In genomic region chrX:78321809-78322208, GRCh38 we compare ENCODE assay signal across 8 cellular contexts. TPM values are rescaled to one million over a fixed set of nuclear protein-coding genes. Genes with fewer than 3 reads are reported as not detected.
A peak's percentile ranks its signal among the peaks of the same experiment; 100 is the strongest.
DNase-seq lines count a peak whose midpoint lies in the region; ATAC-seq and TF ChIP-seq lines count a peak whose summit lies in the region.

No MANE protein-coding gene starts in this region.

- H3K9ac ChIP-seq in SK-N-SH = no peak overlapping the region

- H3K9me3 ChIP-seq in adrenal gland (replicated peaks in 1 of 3) = no peaks in the 10 kb centered on the region
- H3K9me3 ChIP-seq in SK-N-SH = no peaks in the 10 kb centered on the region

- H3K4me3 ChIP-seq in adrenal gland = no peak overlapping the region
- H3K4me3 ChIP-seq in SK-N-SH (ENCODE audit: low read depth in 2 of 2, low read length in 1 of 2) = no peak overlapping the region

- peak; percentile 18 for DNase-seq in activated CD8-positive, alpha-beta memory T cell treated with anti-CD3 and anti-CD28 coated beads, Interleukin-2, amount 50 U/mL, for 1 hour (ENCODE audit: extremely low read depth)
- DNase-seq in activated CD8-positive, alpha-beta memory T cell treated with anti-CD3 and anti-CD28 coated beads, Interleukin-2, amount 50 U/mL, for 48 hours = no peak
- DNase-seq in RPMI8226 (peak; percentile 91), adrenal gland (peak; percentile 19 to 53 (median 32)), epidermal melanocyte (ENCODE audit: insufficient read length, low spot score) (no peak), SK-N-SH (no peak)

- WGBS in adrenal gland, 4 donors = 24 to 39% (median 35%) methylated on average over 2 of the region's 2 CpGs
- WGBS in SK-N-SH (ENCODE audit: low lambda C conversion rate) = 6% methylated on average over 2 of the region's 2 CpGs

- POLR2A ChIA-PET in SK-N-SH (lab: Yijun Ruan, JAX) = no interaction called here

- peaks cover 7% of the 10 kb centered on the region for H3K27me3 ChIP-seq in adrenal gland
- no peaks in the 10 kb centered on the region for H3K27me3 ChIP-seq in SK-N-SH (ENCODE audit: insufficient read depth)

- H3K79me2 ChIP-seq in SK-N-SH (ENCODE audit: insufficient read depth) = no peaks in the 10 kb centered on the region

- H3K9me2 ChIP-seq in SK-N-SH = no peaks in the 10 kb centered on the region

- intact Hi-C loops in adrenal gland (cut with DNase I) = no loop called here

- CTCF ChIA-PET in SK-N-SH (lab: Yijun Ruan, JAX) = interaction anchor here (0.5 kb wide), 1 partner anchor 122 kb away, joined by 3 read pairs; no protein-coding TSS in a partner anchor

- no peak overlapping the region for H3K4me2 ChIP-seq in SK-N-SH

- peaks cover 5% of the 10 kb centered on the region for H3K36me3 Mint-ChIP-seq in stimulated activated naive CD8-positive, alpha-beta T cell treated with anti-CD3 and anti-CD28 coated beads, Interleukin-15, Interleukin-2, amounts not matched to agents 100 ng/mL and 50 ng/mL, for 24 hours (ENCODE audit: low read depth)

- no peak overlapping the region for H2AFZ ChIP-seq in SK-N-SH (ENCODE audit: low read depth)

- no peak for TF ChIP-seq EP300 in SK-N-SH (IDR thresholded peaks at IDR 0.05; ENCODE audit: borderline replicate concordance in 1 of 2, low read depth in 1 of 2, low read length in 1 of 2)

- no peaks in the 10 kb centered on the region for H3F3A ChIP-seq in SK-N-SH (replicated peaks; ENCODE audit: insufficient read depth)

- peak overlapping the region; percentile 45 for H3K27ac Mint-ChIP-seq in stimulated activated naive CD8-positive, alpha-beta T cell treated with anti-CD3 and anti-CD28 coated beads, Interleukin-15, Interleukin-2, amounts not matched to agents 100 ng/mL and 50 ng/mL, for 24 hours

- H3K27ac ChIP-seq in adrenal gland = no peak overlapping the region
- no peak overlapping the region for H3K27ac ChIP-seq in SK-N-SH (ENCODE audit: low read depth in 2 of 2, low read length in 1 of 2)

- no peaks in the 10 kb centered on the region for H3K36me3 ChIP-seq in adrenal gland (replicated peaks in 1 of 2)
- H3K36me3 ChIP-seq in SK-N-SH (replicated peaks in 1 of 2; ENCODE audit: control insufficient read depth in 1 of 2, insufficient read depth in 2 of 2, low read length in 1 of 2) = no peaks in the 10 kb centered on the region

- H3K4me1 ChIP-seq in adrenal gland (replicated peaks in 1 of 2) (no peaks in the 10 kb centered on the region), SK-N-SH (ENCODE audit: control insufficient read depth in 1 of 2, insufficient read depth in 2 of 2, low read depth in 1 of 2, low read length in 1 of 2) (no peaks in the 10 kb centered on the region)

- TF ChIP-seq POLR2A in adrenal gland (IDR thresholded peaks at IDR 0.05) = no peak

- ATAC-seq in HG03025 (IDR thresholded peaks at IDR 0.05; ENCODE audit: low FRiP score, unreplicated experiment) = peak; percentile 93

- H4K20me1 ChIP-seq in SK-N-SH (ENCODE audit: insufficient read depth) = no peaks in the 10 kb centered on the region

- no peaks in the 10 kb centered on the region for H3K27me3 Mint-ChIP-seq in stimulated activated naive CD8-positive, alpha-beta T cell treated with anti-CD3 and anti-CD28 coated beads, Interleukin-15, Interleukin-2, amounts not matched to agents 100 ng/mL and 50 ng/mL, for 24 hours

- no peak for TF ChIP-seq CTCF in adrenal gland (IDR thresholded peaks at IDR 0.05)
- no peak for TF ChIP-seq CTCF in SK-N-SH (IDR thresholded peaks at IDR 0.05)

- no peak for TF ChIP-seq RAD21 in SK-N-SH (IDR thresholded peaks at IDR 0.05; ENCODE audit: low read length)

- no peaks in the 10 kb centered on the region for H3K9me3 Mint-ChIP-seq in stimulated activated naive CD8-positive, alpha-beta T cell treated with anti-CD3 and anti-CD28 coated beads, Interleukin-15, Interleukin-2, amounts not matched to agents 100 ng/mL and 50 ng/mL, for 24 hours

- H3K4me1 Mint-ChIP-seq in stimulated activated naive CD8-positive, alpha-beta T cell treated with anti-CD3 and anti-CD28 coated beads, Interleukin-15, Interleukin-2, amounts not matched to agents 100 ng/mL and 50 ng/mL, for 24 hours (ENCODE audit: low read depth) = peaks cover 33% of the 10 kb centered on the region

- no peak overlapping the region for H3K4me3 Mint-ChIP-seq in stimulated activated naive CD8-positive, alpha-beta T cell treated with anti-CD3 and anti-CD28 coated beads, Interleukin-15, Interleukin-2, amounts not matched to agents 100 ng/mL and 50 ng/mL, for 24 hours

TF ChIP-seq in SK-N-SH, 30 proteins besides CTCF, POLR2A, EP300 and RAD21:
- no peak for TF ChIP-seq RFX5 (IDR thresholded peaks at IDR 0.05; ENCODE audit: low read length)

RNA-seq across cellular contexts. Expression of gene CYSLTR1, which starts 5.6 kb away (rescaled TPM):
- 1 to 10 TPM; 1.1 to 4.8 (median 2.5) TPM for total RNA-seq in adrenal gland
- polyA plus RNA-seq in adrenal gland = 1 to 10 TPM in 1 of 3 donors, under 1 TPM in 2; 0.64 to 1.9 (median 0.88) TPM
- not detected in 2 replicates for polyA plus RNA-seq in SK-N-SH (2012; rRNA removed)
- polyA plus RNA-seq in SK-N-SH (2012; cell fraction: cytosol; rRNA removed) = 0.01 TPM in 1 of 2 replicates, not detected in the other
- polyA plus RNA-seq in SK-N-SH (2012; cell fraction: nucleus; rRNA removed) = not detected in 2 replicates

Comparison
In these comparisons a context has a peak if more than half of its experiments do, and no peak if none do; other contexts are left out.
1. DNase-seq: peak in activated CD8-positive, alpha-beta memory T cell treated with anti-CD3 and anti-CD28 coated beads, Interleukin-2, amount 50 U/mL, for 1 hour (single experiment), RPMI8226 (single experiment) and adrenal gland (7 of 7); none in activated CD8-positive, alpha-beta memory T cell treated with anti-CD3 and anti-CD28 coated beads, Interleukin-2, amount 50 U/mL, for 48 hours (single experiment), epidermal melanocyte (single experiment) and SK-N-SH (single experiment).